ENCODE assay signal across 24 cellular contexts in the genomic region with DNA sequence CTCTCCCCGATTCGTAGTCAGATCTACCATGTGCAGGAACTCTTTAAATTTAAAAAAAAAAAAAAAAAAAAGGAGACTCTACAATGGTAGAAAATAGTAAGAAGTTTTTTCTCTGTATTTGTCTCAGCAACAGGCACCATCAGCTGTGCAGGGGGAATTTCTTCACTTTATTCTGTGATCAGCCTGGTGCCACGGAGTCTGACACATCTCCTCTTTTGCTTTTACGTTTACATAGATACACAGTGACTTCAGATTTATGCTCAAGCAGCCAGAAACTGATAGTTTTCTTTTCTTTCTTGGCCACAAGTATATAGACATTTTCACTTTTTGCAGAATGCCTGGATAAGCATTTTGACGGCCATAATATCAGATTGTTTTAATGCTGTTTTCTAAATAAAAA.
A peak's percentile ranks its signal among the peaks of the same experiment; 100 is the strongest.
DNase-seq lines count a peak whose midpoint lies in the region; ATAC-seq and TF ChIP-seq lines count a peak whose summit lies in the region.
"Had no signal": no experiment of that assay in that cellular context is flagged by ENCODE, and none has a peak within 500 bp of the region (broad histone marks: within the 10 kb centered on the region; RNA-seq: fewer than 3 reads in every experiment).

No MANE protein-coding gene starts in this region.

- no peaks in the 10 kb centered on the region for H4K20me1 ChIP-seq in neural cell (ENCODE audit: insufficient read depth)

- no peaks in the 10 kb centered on the region for H3K9me2 ChIP-seq in neural cell (ENCODE audit: insufficient read depth, low read length)

- no peak for TF ChIP-seq RAD21 in neural cell (conservative IDR thresholded peaks at IDR 0.05)

- H3F3A ChIP-seq in neural cell (ENCODE audit: insufficient read depth, low read length, poor library complexity, severe bottlenecking): no peaks in the 10 kb centered on the region

- H2AFZ ChIP-seq in neural cell (ENCODE audit: low read depth, low read length): no peak overlapping the region

- no peaks in the 10 kb centered on the region for H3K9me3 ChIP-seq in neural cell (ENCODE audit: low read length)

- no peaks in the 10 kb centered on the region for H3K4me1 Mint-ChIP-seq in activated T-helper 17 cell treated with anti-CD3 and anti-CD28 coated beads, Interleukin-2, amount 50 U/mL, for 72 hours
- H3K4me1 Mint-ChIP-seq in type B pancreatic cell (ENCODE audit: unreplicated experiment): peaks cover 11% of the 10 kb centered on the region

- peak; percentile 89 to 91 for ATAC-seq in activated CD4-positive, CD25-positive, alpha-beta regulatory T cell treated with anti-CD3 and anti-CD28 coated beads, Interleukin-2, amount 50 U/mL, for 24 hours
- ATAC-seq in activated T-helper 17 cell treated with anti-CD3 and anti-CD28 coated beads, Interleukin-2, amount 50 U/mL, for 72 hours (replicated peaks): peak; percentile 87
- ATAC-seq: HCT116, K562 had no signal

- H3K27ac ChIP-seq in neural cell (ENCODE audit: low read length): peak overlapping the region; percentile 82

- DNase-seq in activated CD4-positive, CD25-positive, alpha-beta regulatory T cell treated with anti-CD3 and anti-CD28 coated beads, Interleukin-2, amount 50 U/mL, for 72 hours: no peak
- peak; percentile 31 for DNase-seq in fibroblast of the aortic adventitia (ENCODE audit: low read depth)
- no peak for DNase-seq in type B pancreatic cell (ENCODE audit: extremely low spot score, unreplicated experiment)
- DNase-seq in HT-29 (ENCODE audit: low spot score): no peak
- DNase-seq in iPS-NIHi7 (ENCODE audit: extremely low spot score): no peak
- DNase-seq: 8988T; CD4-positive, alpha-beta memory T cell; DMS153; EL; GOT3; NCI-H1092 treated with DMSO at 0.1 percent for 48 hours; NCI-H146; NCI-H2081; NCI-H2171 treated with DMSO at 0.1 percent for 48 hours; NCI-H446; NCI-H69; NK-92 treated with Interleukin-12 subunit alpha and Interleukin-12 subunit beta, amount 100 ng/mL, for 24 hours; OCI-M1; SHP77 had no signal

- H3K4me3 ChIP-seq in fibroblast of the aortic adventitia (ENCODE audit: low read depth, low read length) (no peak overlapping the region), neural cell (ENCODE audit: low read length) (no peak overlapping the region)
- H3K4me3 ChIP-seq: K562 had no signal

- no peaks in the 10 kb centered on the region for H3K27me3 ChIP-seq in neural cell (ENCODE audit: insufficient read depth, low read depth, low read length)

- H3K4me3 Mint-ChIP-seq in activated T-helper 17 cell treated with anti-CD3 and anti-CD28 coated beads, Interleukin-2, amount 50 U/mL, for 72 hours: no peak overlapping the region
- no peak overlapping the region for H3K4me3 Mint-ChIP-seq in type B pancreatic cell
- H3K4me3 Mint-ChIP-seq: CD4-positive, alpha-beta memory T cell had no signal

- no peaks in the 10 kb centered on the region for H3K9me3 Mint-ChIP-seq in activated T-helper 17 cell treated with anti-CD3 and anti-CD28 coated beads, Interleukin-2, amount 50 U/mL, for 72 hours
- H3K9me3 Mint-ChIP-seq in type B pancreatic cell: peaks cover 11% of the 10 kb centered on the region
- H3K9me3 Mint-ChIP-seq: CD4-positive, alpha-beta memory T cell had no signal

- no peaks in the 10 kb centered on the region for H3K36me3 Mint-ChIP-seq in activated T-helper 17 cell treated with anti-CD3 and anti-CD28 coated beads, Interleukin-2, amount 50 U/mL, for 72 hours (ENCODE audit: low read depth)
- no peaks in the 10 kb centered on the region for H3K36me3 Mint-ChIP-seq in type B pancreatic cell
- H3K36me3 Mint-ChIP-seq: CD4-positive, alpha-beta memory T cell had no signal

- no peak overlapping the region for H3K4me2 ChIP-seq in neural cell (ENCODE audit: low read length)

- H3K27ac Mint-ChIP-seq in activated T-helper 17 cell treated with anti-CD3 and anti-CD28 coated beads, Interleukin-2, amount 50 U/mL, for 72 hours: no peak overlapping the region
- no peak overlapping the region for H3K27ac Mint-ChIP-seq in type B pancreatic cell

- no peaks in the 10 kb centered on the region for H3K36me3 ChIP-seq in neural cell (ENCODE audit: insufficient read depth, low read length)

- TF ChIP-seq EP300 in neural cell (conservative IDR thresholded peaks at IDR 0.05; ENCODE audit: poor library complexity, severe bottlenecking): no peak

- H3K27me3 Mint-ChIP-seq in activated T-helper 17 cell treated with anti-CD3 and anti-CD28 coated beads, Interleukin-2, amount 50 U/mL, for 72 hours: no peaks in the 10 kb centered on the region
- H3K27me3 Mint-ChIP-seq in type B pancreatic cell: no peaks in the 10 kb centered on the region
- H3K27me3 Mint-ChIP-seq: CD4-positive, alpha-beta memory T cell had no signal

- peak overlapping the region; percentile 28 for H3K9ac ChIP-seq in neural cell (ENCODE audit: low read length)

- H3K79me2 ChIP-seq in neural cell (replicated peaks; ENCODE audit: insufficient read depth, low read length): no peaks in the 10 kb centered on the region

- TF ChIP-seq CTCF in fibroblast of the aortic adventitia (IDR thresholded peaks at IDR 0.05; ENCODE audit: insufficient read depth, low read length) (no peak), neural cell (IDR thresholded peaks at IDR 0.05; ENCODE audit: poor library complexity, severe bottlenecking) (no peak), type B pancreatic cell (conservative IDR thresholded peaks at IDR 0.05) (no peak)

TF ChIP-seq in neural cell, 6 proteins besides CTCF, POLR2A, EP300 and RAD21:
- TF ChIP-seq MXI1 (conservative IDR thresholded peaks at IDR 0.05; ENCODE audit: poor library complexity, severe bottlenecking) (no peak), POLR2AphosphoS5 (IDR thresholded peaks at IDR 0.05) (no peak), SMC3 (conservative IDR thresholded peaks at IDR 0.05; ENCODE audit: poor library complexity) (no peak), TAF1 (IDR thresholded peaks at IDR 0.05; ENCODE audit: low read depth) (no peak), EZH2 (IDR thresholded peaks at IDR 0.05; ENCODE audit: borderline replicate concordance, insufficient read depth, low read length, poor library complexity, severe bottlenecking) (no peak)
- TF ChIP-seq, protein P1, sequence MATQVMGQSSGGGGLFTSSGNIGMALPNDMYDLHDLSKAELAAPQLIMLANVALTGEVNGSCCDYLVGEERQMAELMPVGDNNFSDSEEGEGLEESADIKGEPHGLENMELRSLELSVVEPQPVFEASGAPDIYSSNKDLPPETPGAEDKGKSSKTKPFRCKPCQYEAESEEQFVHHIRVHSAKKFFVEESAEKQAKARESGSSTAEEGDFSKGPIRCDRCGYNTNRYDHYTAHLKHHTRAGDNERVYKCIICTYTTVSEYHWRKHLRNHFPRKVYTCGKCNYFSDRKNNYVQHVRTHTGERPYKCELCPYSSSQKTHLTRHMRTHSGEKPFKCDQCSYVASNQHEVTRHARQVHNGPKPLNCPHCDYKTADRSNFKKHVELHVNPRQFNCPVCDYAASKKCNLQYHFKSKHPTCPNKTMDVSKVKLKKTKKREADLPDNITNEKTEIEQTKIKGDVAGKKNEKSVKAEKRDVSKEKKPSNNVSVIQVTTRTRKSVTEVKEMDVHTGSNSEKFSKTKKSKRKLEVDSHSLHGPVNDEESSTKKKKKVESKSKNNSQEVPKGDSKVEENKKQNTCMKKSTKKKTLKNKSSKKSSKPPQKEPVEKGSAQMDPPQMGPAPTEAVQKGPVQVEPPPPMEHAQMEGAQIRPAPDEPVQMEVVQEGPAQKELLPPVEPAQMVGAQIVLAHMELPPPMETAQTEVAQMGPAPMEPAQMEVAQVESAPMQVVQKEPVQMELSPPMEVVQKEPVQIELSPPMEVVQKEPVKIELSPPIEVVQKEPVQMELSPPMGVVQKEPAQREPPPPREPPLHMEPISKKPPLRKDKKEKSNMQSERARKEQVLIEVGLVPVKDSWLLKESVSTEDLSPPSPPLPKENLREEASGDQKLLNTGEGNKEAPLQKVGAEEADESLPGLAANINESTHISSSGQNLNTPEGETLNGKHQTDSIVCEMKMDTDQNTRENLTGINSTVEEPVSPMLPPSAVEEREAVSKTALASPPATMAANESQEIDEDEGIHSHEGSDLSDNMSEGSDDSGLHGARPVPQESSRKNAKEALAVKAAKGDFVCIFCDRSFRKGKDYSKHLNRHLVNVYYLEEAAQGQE (IDR thresholded peaks at IDR 0.05; ENCODE audit: borderline replicate concordance): no peak
